ENCODE assay signal across 15 cellular contexts in the genomic region with DNA sequence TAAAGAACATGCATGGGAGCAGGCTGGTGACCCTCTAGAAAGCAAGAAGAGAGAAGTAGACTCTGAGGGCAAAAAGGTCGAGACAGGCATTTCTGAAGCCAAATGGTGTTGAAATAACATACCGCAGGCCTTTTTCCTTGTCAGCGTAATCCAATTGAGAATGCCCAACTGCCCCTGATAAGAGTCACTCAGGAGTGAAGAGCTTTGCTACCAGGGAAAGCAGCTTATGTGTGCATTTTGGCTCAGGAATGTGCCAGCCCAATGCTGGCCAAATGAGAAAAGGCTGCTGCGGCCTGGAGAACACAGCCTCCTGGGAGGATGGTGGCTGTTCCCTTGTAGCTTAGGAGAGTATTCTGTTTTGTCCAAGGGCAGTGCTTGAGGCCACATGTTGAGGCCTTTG.
DNase-seq lines count a peak whose midpoint lies in the region; ATAC-seq and TF ChIP-seq lines count a peak whose summit lies in the region.
"Had no signal": no experiment of that assay in that cellular context is flagged by ENCODE, and none has a peak within 500 bp of the region (broad histone marks: within the 10 kb centered on the region; RNA-seq: fewer than 3 reads in every experiment).

No MANE protein-coding gene starts in this region.

- 72 to 80% methylated on average over 3 to 4 of the region's 4 CpGs for WGBS in mesodermal cell (ENCODE audit: insufficient coverage in 2 of 2), 2 experiments
- 13 to 30% methylated on average over 4 of the region's 4 CpGs for WGBS in thyroid gland, 2 donors

- peaks cover 2% of the 10 kb centered on the region for H3K4me1 Mint-ChIP-seq in T-helper 17 cell

- H3K27me3 ChIP-seq in thyroid gland = no peaks in the 10 kb centered on the region
- H3K27me3 ChIP-seq: breast epithelium had no signal

- TF ChIP-seq CTCF in fibroblast of pulmonary artery (IDR thresholded peaks at IDR 0.05; ENCODE audit: low read length, missing control alignments) (no peak), thyroid gland (IDR thresholded peaks at IDR 0.05) (no peak)

- H3K36me3 ChIP-seq in mesodermal cell (ENCODE audit: control insufficient read depth, insufficient read depth, low read length) (peaks cover 16% of the 10 kb centered on the region), thyroid gland (no peaks in the 10 kb centered on the region)
- H3K36me3 ChIP-seq: breast epithelium had no signal

- no peaks in the 10 kb centered on the region for H3K27me3 Mint-ChIP-seq in T-helper 17 cell
- H3K27me3 Mint-ChIP-seq: activated CD4-positive, alpha-beta T cell treated with anti-CD3 and anti-CD28 coated beads, Interleukin-2, amount 10 ng/mL, durations not matched to agents 24 days and 14 days had no signal

- intact Hi-C loops in thyroid gland (cut with DNase I) (no loop called here), posterior cingulate gyrus (cut with DNase I) (no loop called here)

- H3K9me3 ChIP-seq in T-helper 17 cell (ENCODE audit: control insufficient read depth, low read length, poor library complexity, severe bottlenecking) (no peaks in the 10 kb centered on the region), mesodermal cell (ENCODE audit: control insufficient read depth, low read length) (no peaks in the 10 kb centered on the region), thyroid gland (no peaks in the 10 kb centered on the region)
- H3K9me3 ChIP-seq: breast epithelium had no signal

- H3K36me3 Mint-ChIP-seq in T-helper 17 cell (ENCODE audit: low read depth) = no peaks in the 10 kb centered on the region

- no peak overlapping the region for H3K4me3 Mint-ChIP-seq in T-helper 17 cell
- H3K4me3 Mint-ChIP-seq: activated CD4-positive, alpha-beta T cell treated with anti-CD3 and anti-CD28 coated beads, Interleukin-2, amount 10 ng/mL, durations not matched to agents 24 days and 14 days; CD8-positive, alpha-beta T cell had no signal

- DNase-seq in T-helper 17 cell (no peak), fibroblast of pulmonary artery (ENCODE audit: low read depth) (peak; percentile 56), thyroid gland (peak; percentile 73 to 77), T1000 (lab: John Stamatoyannopoulos, UW) (no peak), posterior cingulate gyrus (no peak)
- DNase-seq: activated CD4-positive, alpha-beta T cell treated with anti-CD3 and anti-CD28 coated beads, Interleukin-2, amount 10 ng/mL, durations not matched to agents 24 days and 14 days; CD8-positive, alpha-beta T cell; NCI-H2107; PC-3; small intestine had no signal

- H3K4me3 ChIP-seq in fibroblast of pulmonary artery (replicated peaks; ENCODE audit: low read depth, low read length) (no peak overlapping the region), mesodermal cell (ENCODE audit: extremely low read depth, insufficient read depth, low read length, poor library complexity, severe bottlenecking) (no peak overlapping the region), thyroid gland (replicated peaks in 1 of 3) (no peak overlapping the region)
- H3K4me3 ChIP-seq: breast epithelium had no signal

- H3K4me1 ChIP-seq in mesodermal cell (ENCODE audit: control insufficient read depth, insufficient read depth, low read length, poor library complexity, severe bottlenecking) (peaks cover 5% of the 10 kb centered on the region), thyroid gland (peaks cover 24 to 32% of the 10 kb centered on the region in 2 donors)
- H3K4me1 ChIP-seq: breast epithelium had no signal

- ATAC-seq in T-helper 17 cell (no peak), GM19397 (IDR thresholded peaks at IDR 0.05; ENCODE audit: unreplicated experiment) (no peak)
- ATAC-seq: CD8-positive, alpha-beta T cell; HCT116; PC-3 had no signal

- H3K27ac ChIP-seq in mesodermal cell (ENCODE audit: low read depth, low read length, severe bottlenecking) = peak overlapping the region; percentile 47
- peak overlapping the region in 2 of 3 donors; percentile 52 to 77 for H3K27ac ChIP-seq in thyroid gland
- H3K27ac ChIP-seq: breast epithelium, epithelial cell of prostate had no signal

- no peak for TF ChIP-seq POLR2A in thyroid gland (IDR thresholded peaks at IDR 0.05)

- peak overlapping the region; percentile 79 for H3K27ac Mint-ChIP-seq in T-helper 17 cell
- H3K27ac Mint-ChIP-seq: activated CD4-positive, alpha-beta T cell treated with anti-CD3 and anti-CD28 coated beads, Interleukin-2, amount 10 ng/mL, durations not matched to agents 24 days and 14 days; CD8-positive, alpha-beta T cell had no signal

Comparison
In these comparisons a context has a peak if more than half of its experiments do, and no peak if none do; other contexts are left out.
1. DNase-seq: peak in fibroblast of pulmonary artery (single experiment) and thyroid gland (2 of 2); none in T-helper 17 cell (0 of 3), T1000 (single experiment) and posterior cingulate gyrus (0 of 10).